Comparison of ENCODE assay signal across 15 cellular contexts in genomic region chr11:87219266-87219665, GRCh38.
DNase-seq lines count a peak whose midpoint lies in the region; ATAC-seq and TF ChIP-seq lines count a peak whose summit lies in the region.
"Had no signal": no experiment of that assay in that cellular context is flagged by ENCODE, and none has a peak within 500 bp of the region (broad histone marks: within the 10 kb centered on the region; RNA-seq: fewer than 3 reads in every experiment).

No MANE protein-coding gene starts in this region.

- H3K36me3 Mint-ChIP-seq in WTC11 (no peaks in the 10 kb centered on the region), nephron (ENCODE audit: low read depth) (no peaks in the 10 kb centered on the region)

- H3K27me3 Mint-ChIP-seq in WTC11 (ENCODE audit: low read depth) (no peaks in the 10 kb centered on the region), nephron (ENCODE audit: low read depth) (no peaks in the 10 kb centered on the region)
- H3K27me3 Mint-ChIP-seq: activated B cell treated with CpG ODN at 0.5 μM for 24 hours had no signal

- peak; percentile 95 for ATAC-seq in GM21367 (IDR thresholded peaks at IDR 0.05; ENCODE audit: unreplicated experiment)
- ATAC-seq in WTC11, result peak; percentile 74
- ATAC-seq in HG03565 (IDR thresholded peaks at IDR 0.05; ENCODE audit: unreplicated experiment), result no peak
- ATAC-seq: heart left ventricle had no signal

- POLR2A ChIA-PET in WTC11 (lab: Charles Lee), result no interaction called here

- peaks cover 13% of the 10 kb centered on the region for H3K4me1 Mint-ChIP-seq in WTC11
- peaks cover 5% of the 10 kb centered on the region for H3K4me1 Mint-ChIP-seq in nephron
- H3K4me1 Mint-ChIP-seq: activated B cell treated with CpG ODN at 0.5 μM for 24 hours had no signal

- H3K9me3 Mint-ChIP-seq in WTC11 (no peaks in the 10 kb centered on the region), nephron (no peaks in the 10 kb centered on the region)
- H3K9me3 Mint-ChIP-seq: activated B cell treated with CpG ODN at 0.5 μM for 24 hours had no signal

- TF ChIP-seq CTCF in GM13976 (IDR thresholded peaks at IDR 0.05; ENCODE audit: borderline replicate concordance, control extremely low read depth, extremely low read depth, insufficient read depth, missing control alignments), result no peak
- no peak for TF ChIP-seq CTCF in WTC11 (IDR thresholded peaks at IDR 0.05)
- no peak for TF ChIP-seq CTCF in nephron (IDR thresholded peaks at IDR 0.05; ENCODE audit: unreplicated experiment in 3 of 3)

- H3K4me3 Mint-ChIP-seq in WTC11, result no peak overlapping the region
- H3K4me3 Mint-ChIP-seq in nephron, result no peak overlapping the region
- H3K4me3 Mint-ChIP-seq: activated B cell treated with CpG ODN at 0.5 μM for 24 hours had no signal

- CTCF ChIA-PET in WTC11 (lab: Charles Lee), result interaction anchor here (0.6 kb wide), 1 partner anchor 281 kb away, joined by 3 read pairs; no protein-coding TSS in a partner anchor

- DNase-seq in GM13976 (ENCODE audit: low spot score) (peak; percentile 19), WTC11 (ENCODE audit: low spot score) (peak; percentile 19), GF-D8 (lab: John Stamatoyannopoulos, UW) (no peak), cerebellar cortex (ENCODE audit: low spot score) (no peak)
- DNase-seq: activated B cell treated with CpG ODN at 0.5 μM for 24 hours, DMS79, erythroblast, heart left ventricle, left cardiac atrium, NCI-H187 treated with DMSO at 0.1 percent for 48 hours, NCI-H524, testis had no signal

- in situ Hi-C loops in GM13976 (cut with MboI; ENCODE audit: low sequenced_read_pairs, unreplicated experiment), result no loop called here

- H3K27ac Mint-ChIP-seq in WTC11 (no peak overlapping the region), nephron (peak overlapping the region in 2 of 3 experiments; percentile 44 to 64)
- H3K27ac Mint-ChIP-seq: activated B cell treated with CpG ODN at 0.5 μM for 24 hours had no signal

TF ChIP-seq in WTC11, 78 proteins besides CTCF, POLR2A, EP300 and RAD21:
- TF ChIP-seq ZBTB43 (CRISPR knock-in tag; IDR thresholded peaks at IDR 0.05) (no peak), SMAD4 (CRISPR knock-in tag; IDR thresholded peaks at IDR 0.05) (no peak), FOXP1 (CRISPR knock-in tag; IDR thresholded peaks at IDR 0.05; ENCODE audit: borderline replicate concordance) (no peak), CBFB (CRISPR knock-in tag; IDR thresholded peaks at IDR 0.05; ENCODE audit: low read depth) (no peak), SP1 (CRISPR knock-in tag; conservative IDR thresholded peaks at IDR 0.05) (no peak), ZNF416 (CRISPR knock-in tag; IDR thresholded peaks at IDR 0.05) (no peak), GRHL2 (CRISPR knock-in tag; IDR thresholded peaks at IDR 0.05; ENCODE audit: insufficient replicate concordance, severe bottlenecking) (no peak), PREB (CRISPR knock-in tag; IDR thresholded peaks at IDR 0.05; ENCODE audit: borderline replicate concordance) (no peak), HMGXB4 (CRISPR knock-in tag; IDR thresholded peaks at IDR 0.05) (no peak), NR1H2 (CRISPR knock-in tag; IDR thresholded peaks at IDR 0.05) (no peak), SMAD3 (CRISPR knock-in tag; IDR thresholded peaks at IDR 0.05; ENCODE audit: borderline replicate concordance) (no peak), PRRX2 (CRISPR knock-in tag; IDR thresholded peaks at IDR 0.05) (no peak)

Comparison
In these comparisons a context has a peak if more than half of its experiments do, and no peak if none do; other contexts are left out.
1. DNase-seq: peak in GM13976 (single experiment) and WTC11 (single experiment); none in GF-D8 (single experiment) and cerebellar cortex (single experiment).